10 cellular contexts compared by ENCODE assay signal in the genomic region with DNA sequence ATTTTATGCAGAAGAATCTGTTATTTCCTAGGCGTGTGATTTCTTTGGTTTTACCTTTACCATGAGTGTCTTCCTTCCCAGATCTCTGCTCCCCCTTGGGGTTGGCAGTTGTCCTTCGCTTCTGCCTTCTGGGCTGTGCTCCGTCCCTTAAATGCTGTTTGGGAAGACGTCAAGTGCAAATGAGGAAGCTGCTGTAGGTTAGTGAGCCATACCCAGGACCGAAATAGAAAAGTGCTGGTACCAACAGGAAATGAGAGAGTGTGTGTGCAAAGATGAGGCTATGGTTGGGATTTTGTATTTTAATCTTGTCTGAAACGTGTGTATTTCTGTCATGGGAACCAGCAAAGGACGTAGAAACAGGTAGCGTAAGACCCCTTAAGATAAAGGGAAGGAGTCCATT.
A peak's percentile ranks its signal among the peaks of the same experiment; 100 is the strongest.
DNase-seq lines count a peak whose midpoint lies in the region; ATAC-seq and TF ChIP-seq lines count a peak whose summit lies in the region.
"Had no signal": no experiment of that assay in that cellular context is flagged by ENCODE, and none has a peak within 500 bp of the region (broad histone marks: within the 10 kb centered on the region; RNA-seq: fewer than 3 reads in every experiment).

No MANE protein-coding gene starts in this region.

- no peaks in the 10 kb centered on the region for H3K36me3 Mint-ChIP-seq in nephron (ENCODE audit: low read depth)
- no peaks in the 10 kb centered on the region for H3K36me3 Mint-ChIP-seq in activated T-helper 1 cell treated with anti-CD3 and anti-CD28 coated beads, Interleukin-12 subunit alpha, Interleukin-12 subunit beta, Interleukin-2, Interleukin-4 antibody, amounts not matched to agents 30 ng/mL and 10 ng/mL and 1 ng/mL, durations not matched to agents 14 hours and 24 hours and 36 hours (ENCODE audit: low read depth)

- peaks cover 31% of the 10 kb centered on the region for H3K4me1 Mint-ChIP-seq in nephron
- peaks cover 25% of the 10 kb centered on the region for H3K4me1 Mint-ChIP-seq in activated T-helper 1 cell treated with anti-CD3 and anti-CD28 coated beads, Interleukin-12 subunit alpha, Interleukin-12 subunit beta, Interleukin-2, Interleukin-4 antibody, amounts not matched to agents 30 ng/mL and 10 ng/mL and 1 ng/mL, durations not matched to agents 14 hours and 24 hours and 36 hours (ENCODE audit: low read depth)

- H3K9me3 Mint-ChIP-seq in nephron = peaks cover 10% of the 10 kb centered on the region
- peaks cover 22% of the 10 kb centered on the region for H3K9me3 Mint-ChIP-seq in activated T-helper 1 cell treated with anti-CD3 and anti-CD28 coated beads, Interleukin-12 subunit alpha, Interleukin-12 subunit beta, Interleukin-2, Interleukin-4 antibody, amounts not matched to agents 30 ng/mL and 10 ng/mL and 1 ng/mL, durations not matched to agents 14 hours and 24 hours and 36 hours

- intact Hi-C loops in activated T-helper 1 cell treated with anti-CD3 and anti-CD28 coated beads, Interleukin-12 subunit alpha, Interleukin-12 subunit beta, Interleukin-2, Interleukin-4 antibody, amounts not matched to agents 30 ng/mL and 10 ng/mL and 1 ng/mL, durations not matched to agents 14 hours and 24 hours and 36 hours (cut with micrococcal nuclease) = no loop called here

- H3K27me3 Mint-ChIP-seq in nephron (ENCODE audit: low read depth) = peaks cover 4% of the 10 kb centered on the region
- peaks cover 5% of the 10 kb centered on the region for H3K27me3 Mint-ChIP-seq in activated T-helper 1 cell treated with anti-CD3 and anti-CD28 coated beads, Interleukin-12 subunit alpha, Interleukin-12 subunit beta, Interleukin-2, Interleukin-4 antibody, amounts not matched to agents 30 ng/mL and 10 ng/mL and 1 ng/mL, durations not matched to agents 14 hours and 24 hours and 36 hours (ENCODE audit: insufficient read depth)

- H3K27ac Mint-ChIP-seq in nephron = peak overlapping the region; percentile 54 to 96 (median 79)
- H3K27ac Mint-ChIP-seq in activated T-helper 1 cell treated with anti-CD3 and anti-CD28 coated beads, Interleukin-12 subunit alpha, Interleukin-12 subunit beta, Interleukin-2, Interleukin-4 antibody, amounts not matched to agents 30 ng/mL and 10 ng/mL and 1 ng/mL, durations not matched to agents 14 hours and 24 hours and 36 hours = no peak overlapping the region

- DNase-seq in NOMO-1 treated with dmso at 0.1 percent for 144 hours (lab: John Stamatoyannopoulos, UW; ENCODE audit: unreplicated experiment) = peak; percentile 84
- no peak for DNase-seq in activated T-helper 1 cell treated with anti-CD3 and anti-CD28 coated beads, Interleukin-12 subunit alpha, Interleukin-12 subunit beta, Interleukin-2, Interleukin-4 antibody, amounts not matched to agents 30 ng/mL and 10 ng/mL and 1 ng/mL, durations not matched to agents 14 hours and 24 hours and 36 hours (ENCODE audit: low spot score)
- no peak for DNase-seq in effector CD8-positive, alpha-beta T cell (lab: John Stamatoyannopoulos, UW)
- no peak for DNase-seq in T-helper 9 cell
- no peak for DNase-seq in NK-92 treated with Interleukin-12 subunit alpha and Interleukin-12 subunit beta, amount 100 ng/mL, for 24 hours (lab: John Stamatoyannopoulos, UW)
- DNase-seq: glutamatergic neuron, NCI-H226 had no signal

- peak; percentile 42 for ATAC-seq in GM18502 (IDR thresholded peaks at IDR 0.05; ENCODE audit: poor library complexity, unreplicated experiment)
- ATAC-seq in GM21723 (IDR thresholded peaks at IDR 0.05; ENCODE audit: unreplicated experiment) = peak; percentile 58

- H3K4me3 Mint-ChIP-seq in nephron = no peak overlapping the region
- H3K4me3 Mint-ChIP-seq in activated T-helper 1 cell treated with anti-CD3 and anti-CD28 coated beads, Interleukin-12 subunit alpha, Interleukin-12 subunit beta, Interleukin-2, Interleukin-4 antibody, amounts not matched to agents 30 ng/mL and 10 ng/mL and 1 ng/mL, durations not matched to agents 14 hours and 24 hours and 36 hours = no peak overlapping the region

- no peak for TF ChIP-seq CTCF in nephron (IDR thresholded peaks at IDR 0.05; ENCODE audit: unreplicated experiment in 3 of 3)
